Comparison of ENCODE assay signal across 18 cellular contexts in the genomic region with DNA sequence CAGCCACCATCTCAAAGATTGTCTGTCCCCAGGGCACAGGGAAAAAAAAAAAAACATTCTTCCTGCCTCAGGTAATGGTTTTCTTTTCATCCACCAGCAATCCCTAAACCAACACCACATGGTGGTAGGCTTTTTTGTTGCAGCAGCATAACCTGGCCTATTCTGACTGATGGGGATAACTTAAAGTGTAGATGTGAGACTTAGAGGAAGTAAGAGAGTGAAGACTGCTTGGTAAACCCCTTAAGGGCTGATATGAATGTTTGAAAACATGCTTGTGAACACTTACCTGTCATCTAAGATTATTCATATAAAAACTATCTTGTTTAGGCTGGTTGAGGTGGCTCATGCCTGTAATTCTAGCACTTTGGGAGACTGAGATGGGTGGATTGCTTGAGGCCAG.
A peak's percentile ranks its signal among the peaks of the same experiment; 100 is the strongest.
DNase-seq lines count a peak whose midpoint lies in the region; ATAC-seq and TF ChIP-seq lines count a peak whose summit lies in the region.
"Had no signal": no experiment of that assay in that cellular context is flagged by ENCODE, and none has a peak within 500 bp of the region (broad histone marks: within the 10 kb centered on the region; RNA-seq: fewer than 3 reads in every experiment).

No MANE protein-coding gene starts in this region.

- no peaks in the 10 kb centered on the region for H3K27me3 Mint-ChIP-seq in natural killer cell treated with Interleukin-12 subunit alpha and Interleukin-12 subunit beta and Interleukin-15 and Interleukin-18, amount 100 ng/mL, for 72 hours
- no peaks in the 10 kb centered on the region for H3K27me3 Mint-ChIP-seq in natural killer cell (ENCODE audit: low read depth in 2 of 2)
- H3K27me3 Mint-ChIP-seq in activated B cell treated with CpG ODN at 0.5 μM for 24 hours: no peaks in the 10 kb centered on the region

- H3K36me3 Mint-ChIP-seq in natural killer cell treated with Interleukin-12 subunit alpha and Interleukin-12 subunit beta and Interleukin-15 and Interleukin-18, amount 100 ng/mL, for 72 hours: peaks cover 26% of the 10 kb centered on the region
- H3K36me3 Mint-ChIP-seq in natural killer cell: no peaks in the 10 kb centered on the region
- no peaks in the 10 kb centered on the region for H3K36me3 Mint-ChIP-seq in activated B cell treated with CpG ODN at 0.5 μM for 24 hours (ENCODE audit: low read depth)

- H3K27me3 ChIP-seq in gastroesophageal sphincter (no peaks in the 10 kb centered on the region), vagina (no peaks in the 10 kb centered on the region)
- H3K27me3 ChIP-seq: foreskin keratinocyte had no signal

- POLR2A ChIA-PET in activated B cell treated with CpG ODN at 0.5 μM for 24 hours (lab: Charles Lee): interaction anchor here (0.8 to 1.9 kb wide), 2 partner anchors 29 to 130 kb away, joined by 5 to 8 read pairs; a partner anchor contains a TSS

- no peak for DNase-seq in natural killer cell treated with Interleukin-12 subunit alpha and Interleukin-12 subunit beta and Interleukin-15 and Interleukin-18, amount 100 ng/mL, for 72 hours (ENCODE audit: low spot score)
- no peak for DNase-seq in natural killer cell
- DNase-seq in activated B cell treated with CpG ODN at 0.5 μM for 24 hours: no peak
- DNase-seq in vagina (ENCODE audit: extremely low spot score in 2 of 2): no peak
- DNase-seq in HuH-7.5 (ENCODE audit: low spot score): no peak
- DNase-seq: activated CD8-positive, alpha-beta memory T cell treated with anti-CD3 and anti-CD28 coated beads, Interleukin-2, amount 50 U/mL, for 48 hours; AML-193; amygdala; NCI-H1930; NCI-H524; OCI-M1; posterior cingulate gyrus; substantia nigra had no signal

- TF ChIP-seq POLR2A in gastroesophageal sphincter (IDR thresholded peaks at IDR 0.05): no peak
- no peak for TF ChIP-seq POLR2A in vagina (IDR thresholded peaks at IDR 0.05)

- peak overlapping the region; percentile 71 for H3K4me3 Mint-ChIP-seq in natural killer cell treated with Interleukin-12 subunit alpha and Interleukin-12 subunit beta and Interleukin-15 and Interleukin-18, amount 100 ng/mL, for 72 hours
- H3K4me3 Mint-ChIP-seq in natural killer cell: no peak overlapping the region
- peak overlapping the region; percentile 8 for H3K4me3 Mint-ChIP-seq in activated B cell treated with CpG ODN at 0.5 μM for 24 hours

- TF ChIP-seq CTCF in natural killer cell (IDR thresholded peaks at IDR 0.05) (no peak), activated B cell treated with CpG ODN at 0.5 μM for 24 hours (IDR thresholded peaks at IDR 0.05) (no peak), gastroesophageal sphincter (IDR thresholded peaks at IDR 0.05) (no peak), vagina (IDR thresholded peaks at IDR 0.05) (no peak)

- H3K27ac Mint-ChIP-seq in natural killer cell treated with Interleukin-12 subunit alpha and Interleukin-12 subunit beta and Interleukin-15 and Interleukin-18, amount 100 ng/mL, for 72 hours: peak overlapping the region; percentile 92 to 96
- H3K27ac Mint-ChIP-seq in natural killer cell (peak overlapping the region in 1 of 2 donors; percentile 22), activated B cell treated with CpG ODN at 0.5 μM for 24 hours (peak overlapping the region; percentile 77)

- no peak for TF ChIP-seq EP300 in gastroesophageal sphincter (IDR thresholded peaks at IDR 0.05)

- CTCF ChIA-PET in activated B cell treated with CpG ODN at 0.5 μM for 24 hours (lab: Charles Lee): no interaction called here

- peaks cover 55 to 61% of the 10 kb centered on the region in 2 donors for H3K4me1 Mint-ChIP-seq in natural killer cell treated with Interleukin-12 subunit alpha and Interleukin-12 subunit beta and Interleukin-15 and Interleukin-18, amount 100 ng/mL, for 72 hours (ENCODE audit: low read depth in 2 of 2)
- H3K4me1 Mint-ChIP-seq in natural killer cell: peaks cover 35 to 40% of the 10 kb centered on the region in 2 donors
- peaks cover 50% of the 10 kb centered on the region for H3K4me1 Mint-ChIP-seq in activated B cell treated with CpG ODN at 0.5 μM for 24 hours

- H3K9me3 Mint-ChIP-seq in natural killer cell treated with Interleukin-12 subunit alpha and Interleukin-12 subunit beta and Interleukin-15 and Interleukin-18, amount 100 ng/mL, for 72 hours: peaks cover 9% of the 10 kb centered on the region
- H3K9me3 Mint-ChIP-seq in natural killer cell (no peaks in the 10 kb centered on the region), activated B cell treated with CpG ODN at 0.5 μM for 24 hours (peaks cover 3% of the 10 kb centered on the region)

- H3K9me3 ChIP-seq in gastroesophageal sphincter (no peaks in the 10 kb centered on the region), vagina (no peaks in the 10 kb centered on the region)

- H3K4me1 ChIP-seq in gastroesophageal sphincter: peaks cover 0 to 26% (median 0%) of the 10 kb centered on the region in 3 donors
- H3K4me1 ChIP-seq in vagina: peaks cover 16% of the 10 kb centered on the region

- H3K4me3 ChIP-seq in gastroesophageal sphincter (no peak overlapping the region), vagina (no peak overlapping the region)

- intact Hi-C loops in natural killer cell (cut with micrococcal nuclease): loop anchor here (5.0 kb wide), 3 partner anchors 33 to 113 kb away; no protein-coding TSS in a partner anchor
- intact Hi-C loops in activated B cell treated with CpG ODN at 0.5 μM for 24 hours (cut with micrococcal nuclease): no loop called here
- intact Hi-C loops in vagina (cut with DNase I): no loop called here

- ATAC-seq in natural killer cell treated with Interleukin-12 subunit alpha and Interleukin-12 subunit beta and Interleukin-15 and Interleukin-18, amount 100 ng/mL, for 72 hours: peak; percentile 37 to 67
- no peak for ATAC-seq in natural killer cell
- no peak for ATAC-seq in activated B cell treated with CpG ODN at 0.5 μM for 24 hours (ENCODE audit: low read depth)
- ATAC-seq in gastroesophageal sphincter: no peak
- no peak for ATAC-seq in HG02970 (IDR thresholded peaks at IDR 0.05; ENCODE audit: low FRiP score, unreplicated experiment)
- no peak for ATAC-seq in GM19035 (IDR thresholded peaks at IDR 0.05; ENCODE audit: unreplicated experiment)
- ATAC-seq: left lobe of liver had no signal

- H3K27ac ChIP-seq in gastroesophageal sphincter: peak overlapping the region in 3 of 4 donors; percentile 69 to 83 (median 79)
- peak overlapping the region; percentile 49 for H3K27ac ChIP-seq in vagina
- H3K27ac ChIP-seq: foreskin keratinocyte had no signal

- H3K36me3 ChIP-seq in gastroesophageal sphincter (no peaks in the 10 kb centered on the region), vagina (no peaks in the 10 kb centered on the region)

Comparison
In these comparisons a context has a peak if more than half of its experiments do, and no peak if none do; other contexts are left out.
1. ATAC-seq: peak in natural killer cell treated with Interleukin-12 subunit alpha and Interleukin-12 subunit beta and Interleukin-15 and Interleukin-18, amount 100 ng/mL, for 72 hours (2 of 2); none in natural killer cell (0 of 3), activated B cell treated with CpG ODN at 0.5 μM for 24 hours (single experiment), gastroesophageal sphincter (single experiment), HG02970 (single experiment) and GM19035 (single experiment).